ENCODE assay signal across 18 cellular contexts in genomic region chr16:88616320-88616719, GRCh38. TPM values are rescaled to one million over a fixed set of nuclear protein-coding genes. Genes with fewer than 3 reads are reported as not detected.
DNase-seq lines count a peak whose midpoint lies in the region; ATAC-seq, FAIRE-seq and TF ChIP-seq lines count a peak whose summit lies in the region.
"Had no signal": no experiment of that assay in that cellular context is flagged by ENCODE, and none has a peak within 500 bp of the region (broad histone marks: within the 10 kb centered on the region; RNA-seq: fewer than 3 reads in every experiment).

No MANE protein-coding gene starts in this region.

- no peaks in the 10 kb centered on the region for H3K27me3 ChIP-seq in keratinocyte (ENCODE audit: control insufficient read depth, extremely low read depth, insufficient read depth, low read length)
- no peaks in the 10 kb centered on the region for H3K27me3 ChIP-seq in thyroid gland
- H3K27me3 ChIP-seq: vagina had no signal

- no peak overlapping the region for H2AFZ ChIP-seq in keratinocyte (ENCODE audit: control insufficient read depth, low read length)

- no peak for ATAC-seq in HG02970 (IDR thresholded peaks at IDR 0.05; ENCODE audit: low FRiP score, unreplicated experiment)
- no peak for ATAC-seq in GM18909 (IDR thresholded peaks at IDR 0.05; ENCODE audit: poor library complexity, unreplicated experiment)

- WGBS in thyroid gland, 2 donors, result 41 to 48% methylated on average over 13 of the region's 13 CpGs

- no peak overlapping the region for H3K4me2 ChIP-seq in keratinocyte (ENCODE audit: control insufficient read depth, extremely low read depth, insufficient read depth, low read depth, low read length)

- H3K36me3 ChIP-seq in keratinocyte (ENCODE audit: control insufficient read depth in 2 of 2, extremely low read depth in 1 of 2, insufficient read depth in 2 of 2, low read length in 2 of 2) (peaks cover 11 to 24% of the 10 kb centered on the region in 2 experiments), thyroid gland (peaks cover 3 to 11% of the 10 kb centered on the region in 2 donors)

- no peak for TF ChIP-seq POLR2A in thyroid gland (IDR thresholded peaks at IDR 0.05)

- H3K4me1 ChIP-seq in keratinocyte (ENCODE audit: control insufficient read depth, extremely low read depth, insufficient read depth, low read length) (no peaks in the 10 kb centered on the region), thyroid gland (peaks cover 0 to 12% of the 10 kb centered on the region in 2 donors)

- H3K27ac Mint-ChIP-seq in activated naive CD4-positive, alpha-beta T cell treated with anti-CD3 and anti-CD28 coated beads, Interleukin-2, amount 50 U/mL, for 24 hours, result peak overlapping the region; percentile 30
- H3K27ac Mint-ChIP-seq: HFFc6 had no signal

- no peak for TF ChIP-seq CTCF in keratinocyte (optimal IDR thresholded peaks at IDR 0.05 in 1 of 3, IDR thresholded peaks at IDR 0.05 in 1 of 3, conservative IDR thresholded peaks at IDR 0.05 in 1 of 3; ENCODE audit: extremely low read depth in 1 of 3, insufficient read depth in 2 of 3, low read length in 3 of 3)
- no peak for TF ChIP-seq CTCF in thyroid gland (IDR thresholded peaks at IDR 0.05)

- H3K4me3 Mint-ChIP-seq in activated naive CD4-positive, alpha-beta T cell treated with anti-CD3 and anti-CD28 coated beads, Interleukin-2, amount 50 U/mL, for 24 hours, result no peak overlapping the region
- H3K4me3 Mint-ChIP-seq: HFFc6, neural crest cell had no signal

- H3K9ac ChIP-seq in keratinocyte (ENCODE audit: control insufficient read depth, extremely low read depth, insufficient read depth, low read length), result peak overlapping the region; percentile 30

- H3K4me3 ChIP-seq in keratinocyte (ENCODE audit: control insufficient read depth in 2 of 3, extremely low read depth in 1 of 3, insufficient read depth in 2 of 3, low read depth in 1 of 3, low read length in 3 of 3), result no peak overlapping the region
- no peak overlapping the region for H3K4me3 ChIP-seq in thyroid gland (replicated peaks in 1 of 3)
- H3K4me3 ChIP-seq: skin epidermis, vagina had no signal

- H3K79me2 ChIP-seq in keratinocyte (ENCODE audit: control insufficient read depth, insufficient read depth, low read length), result peaks cover 3% of the 10 kb centered on the region

- no peaks in the 10 kb centered on the region for H3K9me3 ChIP-seq in keratinocyte (ENCODE audit: control insufficient read depth, low read depth, low read length)
- H3K9me3 ChIP-seq in thyroid gland, result no peaks in the 10 kb centered on the region
- H3K9me3 ChIP-seq: vagina had no signal

- H3K27me3 Mint-ChIP-seq in activated naive CD4-positive, alpha-beta T cell treated with anti-CD3 and anti-CD28 coated beads, Interleukin-2, amount 50 U/mL, for 24 hours, result no peaks in the 10 kb centered on the region

- H3K9me1 ChIP-seq in keratinocyte (ENCODE audit: control insufficient read depth, extremely low read depth, insufficient read depth, low read length), result no peaks in the 10 kb centered on the region

- no peak for DNase-seq in activated naive CD4-positive, alpha-beta T cell treated with anti-CD3 and anti-CD28 coated beads, Interleukin-2, amount 50 U/mL, for 16 hours
- peak; percentile 55 for DNase-seq in NCI-H2196 (lab: John Stamatoyannopoulos, UW; ENCODE audit: unreplicated experiment)
- DNase-seq in keratinocyte (ENCODE audit: low read depth, low spot score), result no peak
- peak; percentile 92 to 95 for DNase-seq in thyroid gland
- DNase-seq in epidermal melanocyte (ENCODE audit: insufficient read length, low spot score), result no peak
- DNase-seq: activated CD4-positive, alpha-beta T cell treated with anti-CD3 and anti-CD28 coated beads for 48 hours; activated effector memory CD4-positive, alpha-beta T cell treated with anti-CD3 and anti-CD28 coated beads, Interleukin-2, amount 50 U/mL, for 16 hours; GDM1; HFFc6; KG1; NCI-H1694 treated with DMSO at 0.1 percent for 48 hours had no signal

- peaks cover 5% of the 10 kb centered on the region for H3K36me3 Mint-ChIP-seq in activated naive CD4-positive, alpha-beta T cell treated with anti-CD3 and anti-CD28 coated beads, Interleukin-2, amount 50 U/mL, for 24 hours

- no peak overlapping the region for H3K27ac ChIP-seq in keratinocyte (ENCODE audit: control insufficient read depth, insufficient read depth, low read length)
- no peak overlapping the region for H3K27ac ChIP-seq in thyroid gland
- H3K27ac ChIP-seq: vagina had no signal

- dilution Hi-C loops in keratinocyte (cut with MboI; ENCODE audit: extremely low pct_ligation_motif_present, low sequenced_read_pairs), result no loop called here

- H4K20me1 ChIP-seq in keratinocyte (ENCODE audit: control insufficient read depth, extremely low read depth, insufficient read depth, low read length), result peaks cover 11% of the 10 kb centered on the region

- FAIRE-seq in keratinocyte (lab: Jason Lieb, UNC), result no peak
- FAIRE-seq: colon had no signal

- intact Hi-C loops in thyroid gland (cut with DNase I), result no loop called here

- no peaks in the 10 kb centered on the region for H3K9me3 Mint-ChIP-seq in activated naive CD4-positive, alpha-beta T cell treated with anti-CD3 and anti-CD28 coated beads, Interleukin-2, amount 50 U/mL, for 24 hours
- H3K9me3 Mint-ChIP-seq: HFFc6, neural crest cell had no signal

- peaks cover 51% of the 10 kb centered on the region for H3K4me1 Mint-ChIP-seq in activated naive CD4-positive, alpha-beta T cell treated with anti-CD3 and anti-CD28 coated beads, Interleukin-2, amount 50 U/mL, for 24 hours

RNA-seq across cellular contexts. Expression of gene IL17C, which starts 22.1 kb away (rescaled TPM):
- polyA plus RNA-seq in keratinocyte, result not detected in 3 replicates
- polyA plus RNA-seq in keratinocyte (2011; ENCODE audit: low read depth), result not detected
- not detected in 2 replicates for polyA plus RNA-seq in keratinocyte (2011; cell fraction: cytosol; rRNA removed)
- 0.11 and 0.24 TPM in 2 replicates for polyA plus RNA-seq in keratinocyte (2011; cell fraction: nucleus; rRNA removed)
- polyA plus RNA-seq in keratinocyte (2012; ENCODE audit: low replicate concordance), result not detected in 2 replicates
- not detected in 3 replicates for polyA minus RNA-seq in keratinocyte
- polyA minus RNA-seq in keratinocyte (2011; cell fraction: cytosol; rRNA and poly(A)+ RNA removed), result not detected
- polyA minus RNA-seq in keratinocyte (2011; cell fraction: nucleus; rRNA and poly(A)+ RNA removed), result not detected in 2 replicates
- not detected for total RNA-seq in thyroid gland
- total RNA-seq: HFFc6, vagina had no signal

RNA-seq across cellular contexts. Expression of gene CYBA, which starts 34.5 kb away (rescaled TPM):
- 4.4 to 22.7 TPM (median 7.7 TPM) in 3 replicates for polyA plus RNA-seq in keratinocyte
- 0.57 TPM for polyA plus RNA-seq in keratinocyte (2011; ENCODE audit: low read depth)
- 4.6 and 19.9 TPM in 2 replicates for polyA plus RNA-seq in keratinocyte (2011; cell fraction: cytosol; rRNA removed)
- polyA plus RNA-seq in keratinocyte (2011; cell fraction: nucleus; rRNA removed), result 14.9 and 28.4 TPM in 2 replicates
- 3.4 and 14.6 TPM in 2 replicates for polyA plus RNA-seq in keratinocyte (2012; ENCODE audit: low replicate concordance)
- polyA minus RNA-seq in keratinocyte, result 3.8 to 15.7 TPM (median 7.3 TPM) in 3 replicates
- 40.9 TPM for polyA minus RNA-seq in keratinocyte (2011; cell fraction: cytosol; rRNA and poly(A)+ RNA removed)
- 13.5 and 14.9 TPM in 2 replicates for polyA minus RNA-seq in keratinocyte (2011; cell fraction: nucleus; rRNA and poly(A)+ RNA removed)
- total RNA-seq in thyroid gland, result 100 to 1,000 TPM; 199 to 475 (median 339) TPM

RNA-seq across cellular contexts. Expression of gene ZC3H18, which starts 46.1 kb away (rescaled TPM):
- 6.0 to 18.4 TPM (median 7.5 TPM) in 3 replicates for polyA plus RNA-seq in keratinocyte
- 41.9 TPM for polyA plus RNA-seq in keratinocyte (2011; ENCODE audit: low read depth)
- 7.9 and 14.1 TPM in 2 replicates for polyA plus RNA-seq in keratinocyte (2011; cell fraction: cytosol; rRNA removed)
- polyA plus RNA-seq in keratinocyte (2011; cell fraction: nucleus; rRNA removed), result 35.2 and 35.5 TPM in 2 replicates
- 19.7 and 27.8 TPM in 2 replicates for polyA plus RNA-seq in keratinocyte (2012; ENCODE audit: low replicate concordance)
- 5.9 to 16.2 TPM (median 6.5 TPM) in 3 replicates for polyA minus RNA-seq in keratinocyte
- 12.9 TPM for polyA minus RNA-seq in keratinocyte (2011; cell fraction: cytosol; rRNA and poly(A)+ RNA removed)
- polyA minus RNA-seq in keratinocyte (2011; cell fraction: nucleus; rRNA and poly(A)+ RNA removed), result 14.8 and 14.9 TPM in 2 replicates
- 10 to 100 TPM; 14.8 to 25.5 (median 20.9) TPM for total RNA-seq in thyroid gland

RNA-seq across cellular contexts. Expression of gene MVD, which starts 46.6 kb away (rescaled TPM):
- polyA plus RNA-seq in keratinocyte, result 59.6 to 85.7 TPM (median 70.6 TPM) in 3 replicates
- polyA plus RNA-seq in keratinocyte (2011; ENCODE audit: low read depth), result 6.2 TPM
- polyA plus RNA-seq in keratinocyte (2011; cell fraction: cytosol; rRNA removed), result 27.1 and 81.7 TPM in 2 replicates
- 85.4 and 108 TPM in 2 replicates for polyA plus RNA-seq in keratinocyte (2011; cell fraction: nucleus; rRNA removed)
- 29.7 and 186 TPM in 2 replicates for polyA plus RNA-seq in keratinocyte (2012; ENCODE audit: low replicate concordance)
- polyA minus RNA-seq in keratinocyte, result 29.4 to 82.0 TPM (median 32.6 TPM) in 3 replicates
- polyA minus RNA-seq in keratinocyte (2011; cell fraction: cytosol; rRNA and poly(A)+ RNA removed), result 113 TPM
- 43.2 and 50.2 TPM in 2 replicates for polyA minus RNA-seq in keratinocyte (2011; cell fraction: nucleus; rRNA and poly(A)+ RNA removed)
- total RNA-seq in thyroid gland, result 10 to 100 TPM; 20.7 to 52.5 (median 43.2) TPM

Comparison
In these comparisons a context has a peak if more than half of its experiments do, and no peak if none do; other contexts are left out.
1. DNase-seq: peak in NCI-H2196 (single experiment) and thyroid gland (2 of 2); none in activated naive CD4-positive, alpha-beta T cell treated with anti-CD3 and anti-CD28 coated beads, Interleukin-2, amount 50 U/mL, for 16 hours (single experiment), keratinocyte (single experiment) and epidermal melanocyte (single experiment).